Comparison of ENCODE assay signal across 8 cellular contexts in the genomic region with DNA sequence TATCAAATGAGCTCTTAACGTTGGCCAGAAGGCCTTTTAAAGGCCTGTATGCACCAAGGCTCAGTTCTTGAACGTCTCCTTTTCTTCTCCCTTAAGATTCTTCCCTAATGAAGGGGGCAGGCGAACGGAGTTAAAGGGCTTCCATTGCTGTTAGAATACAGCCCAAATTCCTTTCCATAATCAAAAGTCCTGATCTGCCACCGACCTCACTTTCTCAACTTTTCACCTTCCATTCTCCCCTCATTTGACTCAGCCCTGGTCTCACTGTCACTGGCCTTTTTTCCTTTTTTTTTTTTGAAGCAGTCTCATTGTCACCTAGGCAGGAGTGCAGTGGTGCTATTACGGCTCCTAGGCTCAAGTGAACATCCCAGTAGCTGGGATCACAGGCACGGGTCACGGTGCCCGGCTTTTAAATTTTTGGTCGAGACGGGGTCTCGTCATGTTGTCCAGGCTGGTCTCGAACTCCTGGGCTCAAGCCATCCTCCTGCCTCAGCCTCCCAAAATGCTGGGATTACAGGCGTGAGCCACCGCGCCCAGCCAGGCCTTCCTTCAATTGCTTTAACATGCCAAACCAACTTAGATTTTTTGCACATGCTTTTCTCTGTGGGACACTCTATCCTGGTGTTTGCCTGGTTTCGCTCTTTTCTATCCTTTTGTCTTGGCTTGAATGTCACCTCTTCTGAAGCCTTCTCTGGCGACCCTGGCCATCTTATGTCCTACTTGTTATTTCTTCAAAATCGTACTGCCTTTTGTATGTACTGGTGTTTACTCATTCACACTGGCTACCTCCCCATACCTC. TPM values are rescaled to one million over a fixed set of nuclear protein-coding genes. Genes with fewer than 3 reads are reported as not detected.
A peak's percentile ranks its signal among the peaks of the same experiment; 100 is the strongest.
DNase-seq lines count a peak whose midpoint lies in the region; ATAC-seq and TF ChIP-seq lines count a peak whose summit lies in the region.

No MANE protein-coding gene starts in this region.

- TF ChIP-seq CTCF in breast epithelium (IDR thresholded peaks at IDR 0.05) (no peak), lower lobe of right lung (IDR thresholded peaks at IDR 0.05) (no peak), upper lobe of left lung (IDR thresholded peaks at IDR 0.05) (no peak), progenitor cell of endocrine pancreas (IDR thresholded peaks at IDR 0.05; ENCODE audit: unreplicated experiment) (no peak)

- no peak overlapping the region for H3K27ac Mint-ChIP-seq in progenitor cell of endocrine pancreas

- H3K9me3 Mint-ChIP-seq in progenitor cell of endocrine pancreas (ENCODE audit: low read depth), result no peaks in the 10 kb centered on the region

- 42 to 55% methylated on average over 19 of the region's 19 CpGs for WGBS in upper lobe of left lung, 2 donors

- no peaks in the 10 kb centered on the region for H3K36me3 ChIP-seq in breast epithelium
- H3K36me3 ChIP-seq in lower lobe of right lung, result no peaks in the 10 kb centered on the region
- no peaks in the 10 kb centered on the region for H3K36me3 ChIP-seq in upper lobe of left lung

- H3K27me3 Mint-ChIP-seq in progenitor cell of endocrine pancreas, result no peaks in the 10 kb centered on the region

- H3K27me3 ChIP-seq in breast epithelium (no peaks in the 10 kb centered on the region), lower lobe of right lung (ENCODE audit: low read depth) (no peaks in the 10 kb centered on the region), upper lobe of left lung (no peaks in the 10 kb centered on the region)

- H3K4me3 Mint-ChIP-seq in progenitor cell of endocrine pancreas (ENCODE audit: low read depth), result no peak overlapping the region

- H3K4me1 ChIP-seq in breast epithelium, result peaks cover 0 to 6% of the 10 kb centered on the region in 2 donors
- H3K4me1 ChIP-seq in lower lobe of right lung, result peaks cover 30% of the 10 kb centered on the region
- peaks cover 19 to 30% (median 23%) of the 10 kb centered on the region in 4 donors for H3K4me1 ChIP-seq in upper lobe of left lung

- no peak for ATAC-seq in lower lobe of right lung
- no peak for ATAC-seq in upper lobe of left lung (ENCODE audit: low FRiP score in 2 of 2)
- no peak for ATAC-seq in HG02623 (IDR thresholded peaks at IDR 0.05; ENCODE audit: unreplicated experiment)
- no peak for ATAC-seq in GM18858 (IDR thresholded peaks at IDR 0.05; ENCODE audit: unreplicated experiment)

- DNase-seq in DMS53 (lab: John Stamatoyannopoulos, UW) (peak; percentile 63), DMS53 treated with DMSO at 0.1 percent for 48 hours (lab: John Stamatoyannopoulos, UW; ENCODE audit: unreplicated experiment) (no peak), breast epithelium (ENCODE audit: low spot score in 2 of 2) (no peak), lower lobe of right lung (no peak), upper lobe of left lung (no peak), progenitor cell of endocrine pancreas (ENCODE audit: low spot score, unreplicated experiment) (no peak)

- H3K4me3 ChIP-seq in breast epithelium (peak overlapping the region; percentile 78 to 96 (median 79)), lower lobe of right lung (peak overlapping the region; percentile 91), upper lobe of left lung (peak overlapping the region; percentile 45 to 98 (median 94))

- no peaks in the 10 kb centered on the region for H3K9me3 ChIP-seq in breast epithelium
- no peaks in the 10 kb centered on the region for H3K9me3 ChIP-seq in lower lobe of right lung
- H3K9me3 ChIP-seq in upper lobe of left lung, result no peaks in the 10 kb centered on the region

- no peak for TF ChIP-seq POLR2A in breast epithelium (IDR thresholded peaks at IDR 0.05)
- TF ChIP-seq POLR2A in upper lobe of left lung (IDR thresholded peaks at IDR 0.05), result no peak

- H3K27ac ChIP-seq in breast epithelium (peak overlapping the region; percentile 95 to 98), lower lobe of right lung (peak overlapping the region; percentile 96), upper lobe of left lung (peak overlapping the region; percentile 97 to 99 (median 98))

- no peaks in the 10 kb centered on the region for H3K36me3 Mint-ChIP-seq in progenitor cell of endocrine pancreas (ENCODE audit: insufficient read depth)

- TF ChIP-seq EP300 in upper lobe of left lung (IDR thresholded peaks at IDR 0.05), result no peak

- intact Hi-C loops in breast epithelium (cut with DNase I; ENCODE audit: low total_unique reads) (no loop called here), lower lobe of right lung (cut with DNase I) (no loop called here)

- H3K4me1 Mint-ChIP-seq in progenitor cell of endocrine pancreas (ENCODE audit: low read depth), result peaks cover 10% of the 10 kb centered on the region

RNA-seq across cellular contexts. Expression of a gene that starts 0.6 kb away (rescaled TPM):
- total RNA-seq in breast epithelium (100 to 1,000 TPM in 2 of 3 donors, 10 to 100 TPM in 1; 83.6 to 177 (median 130) TPM), lower lobe of right lung (116 TPM), upper lobe of left lung (100 to 1,000 TPM in 3 of 6 donors, 10 to 100 TPM in 3; 36.7 to 134 (median 97.7) TPM), progenitor cell of endocrine pancreas (51.7 and 53.1 TPM in 2 replicates)

RNA-seq across cellular contexts. Expression of a gene that starts 19.0 kb away (rescaled TPM):
- 1 to 10 TPM; 2.3 to 4.8 (median 3.2) TPM for total RNA-seq in breast epithelium
- total RNA-seq in lower lobe of right lung, result 1.6 TPM
- total RNA-seq in upper lobe of left lung, result 1 to 10 TPM; 1.1 to 7.0 (median 2.9) TPM
- 14.8 TPM in 2 replicates for total RNA-seq in progenitor cell of endocrine pancreas
